ENCODE assay signal across 9 cellular contexts in the genomic region with DNA sequence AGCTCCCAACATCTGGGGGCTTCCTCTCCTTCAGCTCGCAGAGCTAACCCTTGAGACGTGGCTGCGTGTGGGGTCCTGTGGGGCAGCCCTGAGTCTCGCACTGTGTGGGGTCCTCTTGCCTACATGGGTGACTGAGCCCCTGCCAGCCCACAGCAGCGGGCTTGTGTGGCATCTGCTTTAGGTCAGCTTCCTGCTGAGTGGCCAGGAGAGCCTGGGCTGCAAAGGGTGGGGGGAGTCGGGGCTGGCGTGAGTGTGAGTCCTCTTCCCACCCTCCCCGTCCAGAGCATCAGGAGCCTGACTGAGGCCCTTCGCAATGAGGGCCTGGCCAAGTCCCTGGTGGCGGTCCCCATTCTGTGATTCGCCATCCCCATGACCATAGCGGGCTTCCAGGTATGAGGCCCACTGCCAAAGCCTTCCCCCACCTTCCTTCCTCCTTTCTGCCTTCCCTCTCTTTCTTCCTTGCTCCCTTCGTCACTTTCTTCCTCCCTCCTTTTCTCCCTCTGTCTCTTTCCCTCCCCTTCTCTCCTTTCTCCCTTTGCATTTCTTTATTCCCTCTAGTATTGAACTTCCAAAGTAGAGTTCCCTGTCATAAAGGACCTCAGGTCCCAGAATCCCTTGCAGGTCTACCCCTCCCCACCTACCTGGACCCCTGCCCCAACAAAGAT.
"Had no signal": no experiment of that assay in that cellular context is flagged by ENCODE, and none has a peak within 500 bp of the region (broad histone marks: within the 10 kb centered on the region; RNA-seq: fewer than 3 reads in every experiment).

No MANE protein-coding gene starts in this region.

- H3K27ac ChIP-seq: HL-60, KMS-11 had no signal

- H3K4me1 ChIP-seq: HAP-1 had no signal

- ATAC-seq: GM23338, HCT116, HepG2 had no signal

- H3K27ac Mint-ChIP-seq: GM23338, IgD-negative memory B cell had no signal

- H3K4me3 Mint-ChIP-seq: GM23338, IgD-negative memory B cell had no signal

- H3K9me3 Mint-ChIP-seq: GM23338, IgD-negative memory B cell had no signal

- H3K4me3 ChIP-seq: GM23338, HAP-1 had no signal

- DNase-seq: H7, KBM-7 had no signal

- H3K9me3 ChIP-seq: HAP-1 had no signal

- H3K36me3 ChIP-seq: HAP-1 had no signal
